ENCODE assay signal across 1 cellular context in genomic region chr7:44617225-44617885, GRCh38.
TF ChIP-seq lines count a peak whose summit lies in the region.

No MANE protein-coding gene starts in this region.

TF ChIP-seq in HEK293, 187 proteins besides CTCF, POLR2A, EP300 and RAD21 (continued from another document):
- no peak for TF ChIP-seq ZBTB20 (tag by site-specific recombination; IDR thresholded peaks at IDR 0.05)
- TF ChIP-seq ZNF155 (tag by site-specific recombination; IDR thresholded peaks at IDR 0.05), result no peak
